ENCODE assay signal across 20 cellular contexts in genomic region chr11:7167976-7168740, GRCh38.
DNase-seq lines count a peak whose midpoint lies in the region; ATAC-seq and TF ChIP-seq lines count a peak whose summit lies in the region.
"Had no signal": no experiment of that assay in that cellular context is flagged by ENCODE, and none has a peak within 500 bp of the region (broad histone marks: within the 10 kb centered on the region; RNA-seq: fewer than 3 reads in every experiment).

No MANE protein-coding gene starts in this region.

- WGBS in endodermal cell (ENCODE audit: insufficient coverage in 1 of 2, insufficient read length in 1 of 2), 2 experiments = 79 to 86% methylated on average over 2 of the region's 2 CpGs

- TF ChIP-seq CTCF in A673 (conservative IDR thresholded peaks at IDR 0.05; ENCODE audit: low read depth, low read length) (0 out of 2 replicates have a peak, but pooled peaks have one; percentile 13), HEK293 (tag by site-specific recombination; IDR thresholded peaks at IDR 0.05) (no peak), endodermal cell (conservative IDR thresholded peaks at IDR 0.05) (peak; percentile 60)

- H3K36me3 Mint-ChIP-seq in endodermal cell (ENCODE audit: low read depth) = no peaks in the 10 kb centered on the region
- no peaks in the 10 kb centered on the region for H3K36me3 Mint-ChIP-seq in activated naive CD8-positive, alpha-beta T cell treated with anti-CD3 and anti-CD28 coated beads, Interleukin-2, amount 50 U/mL, for 24 hours (ENCODE audit: low read depth)
- H3K36me3 Mint-ChIP-seq: activated naive CD4-positive, alpha-beta T cell treated with anti-CD3 and anti-CD28 coated beads, Interleukin-2, amount 10 ng/mL, durations not matched to agents 7 days and 5 days; CD4-positive, CD25-positive, alpha-beta regulatory T cell; mesothelial cell of epicardium; natural killer cell treated with Interleukin-12 subunit alpha and Interleukin-12 subunit beta and Interleukin-15 and Interleukin-18, amount 100 ng/mL, for 72 hours had no signal

- H3K9me3 ChIP-seq in A673 (ENCODE audit: low read depth, low read length, poor library complexity, severe bottlenecking) (no peaks in the 10 kb centered on the region), HEK293 (ENCODE audit: control insufficient read depth, insufficient read depth, low read depth, low read length) (no peaks in the 10 kb centered on the region), endodermal cell (ENCODE audit: control insufficient read depth, low read length) (no peaks in the 10 kb centered on the region)
- H3K9me3 ChIP-seq: ascending aorta, thyroid gland had no signal

- no peaks in the 10 kb centered on the region for H3K4me1 Mint-ChIP-seq in endodermal cell
- H3K4me1 Mint-ChIP-seq in activated naive CD8-positive, alpha-beta T cell treated with anti-CD3 and anti-CD28 coated beads, Interleukin-2, amount 50 U/mL, for 24 hours = no peaks in the 10 kb centered on the region
- H3K4me1 Mint-ChIP-seq: activated naive CD4-positive, alpha-beta T cell treated with anti-CD3 and anti-CD28 coated beads, Interleukin-2, amount 10 ng/mL, durations not matched to agents 7 days and 5 days; CD4-positive, CD25-positive, alpha-beta regulatory T cell; mesothelial cell of epicardium had no signal

- intact Hi-C loops in A673 (cut with micrococcal nuclease; ENCODE audit: unreplicated experiment) = no loop called here
- intact Hi-C loops in cardiac septum (cut with DNase I) = no loop called here

- no TSS peak for BruUV-seq in A673 (replicated peaks; lab: Mats Ljungman, UMichigan)

- H3K9me3 Mint-ChIP-seq in endodermal cell = no peaks in the 10 kb centered on the region
- no peaks in the 10 kb centered on the region for H3K9me3 Mint-ChIP-seq in activated naive CD8-positive, alpha-beta T cell treated with anti-CD3 and anti-CD28 coated beads, Interleukin-2, amount 50 U/mL, for 24 hours
- H3K9me3 Mint-ChIP-seq: activated naive CD4-positive, alpha-beta T cell treated with anti-CD3 and anti-CD28 coated beads, Interleukin-2, amount 10 ng/mL, durations not matched to agents 7 days and 5 days; activated T-cell treated with anti-CD3 and anti-CD28 coated beads, Interleukin-2, amount 50 U/mL, for 72 hours had no signal

- ATAC-seq in HG02798 (IDR thresholded peaks at IDR 0.05; ENCODE audit: poor library complexity, unreplicated experiment) = no peak
- no peak for ATAC-seq in activated naive CD8-positive, alpha-beta T cell treated with anti-CD3 and anti-CD28 coated beads, Interleukin-2, amount 50 U/mL, for 24 hours
- ATAC-seq: activated T-cell treated with anti-CD3 and anti-CD28 coated beads, Interleukin-2, amount 50 U/mL, for 72 hours; natural killer cell treated with Interleukin-12 subunit alpha and Interleukin-12 subunit beta and Interleukin-15 and Interleukin-18, amount 100 ng/mL, for 72 hours had no signal

- H3K9ac ChIP-seq in endodermal cell (ENCODE audit: extremely low read depth, low read length, poor library complexity, severe bottlenecking) = no peak overlapping the region

- no peaks in the 10 kb centered on the region for H3K27me3 Mint-ChIP-seq in endodermal cell (ENCODE audit: insufficient read depth)
- H3K27me3 Mint-ChIP-seq in activated naive CD8-positive, alpha-beta T cell treated with anti-CD3 and anti-CD28 coated beads, Interleukin-2, amount 50 U/mL, for 24 hours = no peaks in the 10 kb centered on the region
- H3K27me3 Mint-ChIP-seq: activated naive CD4-positive, alpha-beta T cell treated with anti-CD3 and anti-CD28 coated beads, Interleukin-2, amount 10 ng/mL, durations not matched to agents 7 days and 5 days; CD4-positive, CD25-positive, alpha-beta regulatory T cell had no signal

- CTCF ChIA-PET in A673 (lab: Charles Lee) (no interaction called here), HEK293 (lab: Yijun Ruan, JAX) (interaction anchor here (0.6 kb wide), 1 partner anchor 1633 kb away, joined by 3 read pairs; no protein-coding TSS in a partner anchor)

- H3K27me3 ChIP-seq in A673 (replicated peaks; ENCODE audit: insufficient read depth, low read depth, low read length, poor library complexity) = no peaks in the 10 kb centered on the region
- H3K27me3 ChIP-seq in endodermal cell (ENCODE audit: control insufficient read depth, insufficient read depth, low read length, poor library complexity, severe bottlenecking) = peaks cover 4% of the 10 kb centered on the region
- H3K27me3 ChIP-seq: ascending aorta, thyroid gland had no signal

- H3K4me1 ChIP-seq in A673 (ENCODE audit: insufficient read depth, low read length, poor library complexity, severe bottlenecking) (no peaks in the 10 kb centered on the region), HEK293 (ENCODE audit: control insufficient read depth, insufficient read depth, low read length) (no peaks in the 10 kb centered on the region), endodermal cell (ENCODE audit: control insufficient read depth, insufficient read depth, low read length) (no peaks in the 10 kb centered on the region)
- H3K4me1 ChIP-seq: ascending aorta, thyroid gland had no signal

- H3K27ac Mint-ChIP-seq in endodermal cell = no peak overlapping the region
- H3K27ac Mint-ChIP-seq in activated naive CD8-positive, alpha-beta T cell treated with anti-CD3 and anti-CD28 coated beads, Interleukin-2, amount 50 U/mL, for 24 hours = no peak overlapping the region
- H3K27ac Mint-ChIP-seq: activated naive CD4-positive, alpha-beta T cell treated with anti-CD3 and anti-CD28 coated beads, Interleukin-2, amount 10 ng/mL, durations not matched to agents 7 days and 5 days; activated T-cell treated with anti-CD3 and anti-CD28 coated beads, Interleukin-2, amount 50 U/mL, for 72 hours; CD4-positive, CD25-positive, alpha-beta regulatory T cell; mesothelial cell of epicardium; natural killer cell treated with Interleukin-12 subunit alpha and Interleukin-12 subunit beta and Interleukin-15 and Interleukin-18, amount 100 ng/mL, for 72 hours had no signal

- H3K4me3 Mint-ChIP-seq in endodermal cell = no peak overlapping the region
- no peak overlapping the region for H3K4me3 Mint-ChIP-seq in activated naive CD8-positive, alpha-beta T cell treated with anti-CD3 and anti-CD28 coated beads, Interleukin-2, amount 50 U/mL, for 24 hours
- H3K4me3 Mint-ChIP-seq: activated naive CD4-positive, alpha-beta T cell treated with anti-CD3 and anti-CD28 coated beads, Interleukin-2, amount 10 ng/mL, durations not matched to agents 7 days and 5 days; activated T-cell treated with anti-CD3 and anti-CD28 coated beads, Interleukin-2, amount 50 U/mL, for 72 hours; CD4-positive, CD25-positive, alpha-beta regulatory T cell; mesothelial cell of epicardium; natural killer cell treated with Interleukin-12 subunit alpha and Interleukin-12 subunit beta and Interleukin-15 and Interleukin-18, amount 100 ng/mL, for 72 hours had no signal

- H3K27ac ChIP-seq in A673 (ENCODE audit: low read depth, low read length, poor library complexity, severe bottlenecking) (no peak overlapping the region), HEK293 (ENCODE audit: extremely low read depth, low read depth, low read length) (no peak overlapping the region), endodermal cell (ENCODE audit: low read depth, low read length) (no peak overlapping the region)
- H3K27ac ChIP-seq: ascending aorta, thyroid gland had no signal

- H3K4me3 ChIP-seq in A673 (ENCODE audit: low read depth, low read length, poor library complexity, severe bottlenecking) (no peak overlapping the region), HEK293 (ENCODE audit: low read depth, low read length) (no peak overlapping the region), endodermal cell (ENCODE audit: low read length) (no peak overlapping the region)
- H3K4me3 ChIP-seq: ascending aorta, thyroid gland had no signal

- POLR2A ChIA-PET in A673 (lab: Charles Lee; ENCODE audit: low non-redundant PET) (no interaction called here), HEK293 (lab: Yijun Ruan, JAX) (no interaction called here)

- H3K36me3 ChIP-seq in A673 (ENCODE audit: insufficient read depth, low read length, poor library complexity, severe bottlenecking) (no peaks in the 10 kb centered on the region), HEK293 (ENCODE audit: control insufficient read depth in 2 of 2, insufficient read depth in 1 of 2, low read length in 2 of 2) (no peaks in the 10 kb centered on the region), endodermal cell (ENCODE audit: control insufficient read depth, insufficient read depth, low read length) (no peaks in the 10 kb centered on the region)
- H3K36me3 ChIP-seq: ascending aorta, thyroid gland had no signal

- DNase-seq in A673 (ENCODE audit: low spot score) = peak; percentile 1
- DNase-seq in NCI-H345 treated with DMSO at 0.1 percent for 48 hours (lab: John Stamatoyannopoulos, UW; ENCODE audit: unreplicated experiment) = peak; percentile 36
- DNase-seq in endodermal cell = no peak
- no peak for DNase-seq in KG1 (lab: John Stamatoyannopoulos, UW)
- DNase-seq in activated naive CD8-positive, alpha-beta T cell treated with anti-CD3 and anti-CD28 coated beads, Interleukin-2, amount 50 U/mL, for 24 hours = no peak
- no peak for DNase-seq in cardiac septum (ENCODE audit: low spot score)
- DNase-seq: activated CD4-positive, CD25-positive, alpha-beta regulatory T cell treated with anti-CD3 and anti-CD28 coated beads, Interleukin-2, amount 50 U/mL, for 72 hours; activated naive CD4-positive, alpha-beta T cell treated with anti-CD3 and anti-CD28 coated beads, Interleukin-2, amount 10 ng/mL, durations not matched to agents 7 days and 5 days; activated T-cell treated with anti-CD3 and anti-CD28 coated beads, Interleukin-2, amount 50 U/mL, for 72 hours; CD4-positive, CD25-positive, alpha-beta regulatory T cell; DMS153; effector memory CD4-positive, alpha-beta T cell; head of caudate nucleus; NCI-H146; thyroid gland had no signal

TF ChIP-seq in HEK293, 187 proteins besides CTCF, POLR2A, EP300 and RAD21 (continues in another document):
- no peak for TF ChIP-seq INSM2 (tag by site-specific recombination; IDR thresholded peaks at IDR 0.05)
- TF ChIP-seq ZNF416 (tag by site-specific recombination; IDR thresholded peaks at IDR 0.05) = no peak

Comparison
In these comparisons a context has a peak if more than half of its experiments do, and no peak if none do; other contexts are left out.
1. DNase-seq: peak in A673 (single experiment) and NCI-H345 treated with DMSO at 0.1 percent for 48 hours (single experiment); none in endodermal cell (single experiment), KG1 (single experiment), activated naive CD8-positive, alpha-beta T cell treated with anti-CD3 and anti-CD28 coated beads, Interleukin-2, amount 50 U/mL, for 24 hours (single experiment) and cardiac septum (single experiment).